In the genomic region with DNA sequence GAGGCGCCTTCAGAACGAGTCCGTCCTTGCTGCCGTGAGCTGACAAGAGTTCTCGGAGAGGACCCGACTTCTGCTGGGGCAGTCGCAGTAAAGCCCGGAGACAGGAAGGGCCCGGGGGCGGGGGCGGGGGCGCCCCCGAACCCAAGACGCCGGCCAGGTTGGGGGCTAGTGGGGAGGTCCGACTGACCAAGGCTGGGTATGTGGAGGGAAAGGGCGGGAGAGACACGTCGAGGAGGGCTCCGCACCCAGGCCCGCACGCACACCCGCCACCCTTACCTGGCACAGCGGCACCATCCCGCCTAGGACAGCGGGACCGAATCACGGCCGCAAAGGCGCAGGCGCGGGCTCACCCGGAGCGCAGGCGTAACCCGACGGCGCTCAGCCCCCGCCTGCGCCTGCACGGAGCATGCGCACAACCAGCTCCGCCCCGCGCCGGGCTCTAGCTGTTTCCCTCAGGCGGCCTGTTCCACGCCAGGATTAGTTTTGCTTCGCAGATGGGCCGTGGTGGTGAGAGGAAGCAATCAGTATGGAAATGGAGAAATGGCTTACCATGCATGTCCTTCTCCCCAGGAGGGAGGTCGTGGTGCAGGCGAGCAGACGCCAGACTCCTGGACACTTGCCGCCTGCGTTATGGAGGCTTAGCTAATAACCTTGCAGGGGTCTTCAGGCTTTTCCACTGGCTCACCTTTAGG, we compare ENCODE assay signal across 1 cellular context.
TF ChIP-seq lines count a peak whose summit lies in the region.

A gene with protein sequence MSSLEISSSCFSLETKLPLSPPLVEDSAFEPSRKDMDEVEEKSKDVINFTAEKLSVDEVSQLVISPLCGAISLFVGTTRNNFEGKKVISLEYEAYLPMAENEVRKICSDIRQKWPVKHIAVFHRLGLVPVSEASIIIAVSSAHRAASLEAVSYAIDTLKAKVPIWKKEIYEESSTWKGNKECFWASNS (minus strand): TSS at position 322 of the 692 bp plus-strand sequence. CDS start 2,583 bp downstream, outside the sequence.

TF ChIP-seq in HepG2, 621 proteins besides CTCF, POLR2A, EP300 and RAD21 (continued from another document and continues in another):
- TF ChIP-seq MXI1 (IDR thresholded peaks at IDR 0.05; ENCODE audit: borderline replicate concordance, low read depth, low read length), result no peak; the same call in 2 of the 3 replicates
- TF ChIP-seq ZNF550 (CRISPR knock-in tag; IDR thresholded peaks at IDR 0.05; ENCODE audit: borderline replicate concordance), result no peak
- TF ChIP-seq, protein P1, sequence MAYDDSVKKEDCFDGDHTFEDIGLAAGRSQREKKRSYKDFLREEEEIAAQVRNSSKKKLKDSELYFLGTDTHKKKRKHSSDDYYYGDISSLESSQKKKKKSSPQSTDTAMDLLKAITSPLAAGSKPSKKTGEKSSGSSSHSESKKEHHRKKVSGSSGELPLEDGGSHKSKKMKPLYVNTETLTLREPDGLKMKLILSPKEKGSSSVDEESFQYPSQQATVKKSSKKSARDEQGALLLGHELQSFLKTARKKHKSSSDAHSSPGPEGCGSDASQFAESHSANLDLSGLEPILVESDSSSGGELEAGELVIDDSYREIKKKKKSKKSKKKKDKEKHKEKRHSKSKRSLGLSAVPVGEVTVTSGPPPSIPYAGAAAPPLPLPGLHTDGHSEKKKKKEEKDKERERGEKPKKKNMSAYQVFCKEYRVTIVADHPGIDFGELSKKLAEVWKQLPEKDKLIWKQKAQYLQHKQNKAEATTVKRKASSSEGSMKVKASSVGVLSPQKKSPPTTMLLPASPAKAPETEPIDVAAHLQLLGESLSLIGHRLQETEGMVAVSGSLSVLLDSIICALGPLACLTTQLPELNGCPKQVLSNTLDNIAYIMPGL (CRISPR knock-in tag; IDR thresholded peaks at IDR 0.05; ENCODE audit: borderline replicate concordance in 1 of 2, low read depth in 1 of 2), result peak; percentile 14 to 64; a peak in 3 of 4 replicates
- no peak for TF ChIP-seq JUNB (CRISPR knock-in tag; IDR thresholded peaks at IDR 0.05; ENCODE audit: borderline replicate concordance)
- TF ChIP-seq RFXAP (CRISPR knock-in tag; IDR thresholded peaks at IDR 0.05; ENCODE audit: borderline replicate concordance), result peak; percentile 46; the same call in 1 of the 2 replicates
- peak; percentile 29; the same call in 1 of the 2 replicates for TF ChIP-seq ZNF770 (CRISPR knock-in tag; IDR thresholded peaks at IDR 0.05)
- no peak for TF ChIP-seq TBX3 (IDR thresholded peaks at IDR 0.05; ENCODE audit: borderline replicate concordance)
- TF ChIP-seq ZNF674 (CRISPR knock-in tag; IDR thresholded peaks at IDR 0.05; ENCODE audit: low read depth), result no peak
- TF ChIP-seq MEIS1 (CRISPR knock-in tag; IDR thresholded peaks at IDR 0.05; ENCODE audit: borderline replicate concordance), result 0 out of 2 replicates have a peak, but pooled peaks have one; percentile 10
- TF ChIP-seq GLI4 (CRISPR knock-in tag; IDR thresholded peaks at IDR 0.05; ENCODE audit: borderline replicate concordance), result no peak
- no peak for TF ChIP-seq ATF1 (CRISPR knock-in tag; IDR thresholded peaks at IDR 0.05)
- 0 out of 2 replicates have a peak, but pooled peaks have one; percentile 71 for TF ChIP-seq TIGD3 (CRISPR knock-in tag; IDR thresholded peaks at IDR 0.05; ENCODE audit: borderline replicate concordance)
- peak; percentile 78; the same call in 1 of the 2 replicates for TF ChIP-seq MAZ (IDR thresholded peaks at IDR 0.05; ENCODE audit: borderline replicate concordance, low read depth, low read length)
- TF ChIP-seq MAZ (CRISPR knock-in tag; IDR thresholded peaks at IDR 0.05; ENCODE audit: low read depth), result peak; percentile 48; the same call in 1 of the 2 replicates
- TF ChIP-seq IKZF1 (IDR thresholded peaks at IDR 0.05), result no peak
- TF ChIP-seq ZNF572 (CRISPR knock-in tag; IDR thresholded peaks at IDR 0.05), result peak; percentile 88; the same call in 1 of the 2 replicates
- TF ChIP-seq ZNF776 (CRISPR knock-in tag; IDR thresholded peaks at IDR 0.05), result 0 out of 2 replicates have a peak, but pooled peaks have one; percentile 35
- TF ChIP-seq ZNF7 (CRISPR knock-in tag; IDR thresholded peaks at IDR 0.05), result no peak
- TF ChIP-seq ZNF788 (CRISPR knock-in tag; IDR thresholded peaks at IDR 0.05; ENCODE audit: borderline replicate concordance), result no peak; the same call in 1 of the 2 replicates
- TF ChIP-seq RXRA (CRISPR knock-in tag; IDR thresholded peaks at IDR 0.05), result no peak; the same call in 1 of the 2 replicates
- no peak; the same call in 1 of the 2 replicates for TF ChIP-seq ZBTB7B (CRISPR knock-in tag; IDR thresholded peaks at IDR 0.05)
- no peak for TF ChIP-seq ZBTB3 (CRISPR knock-in tag; IDR thresholded peaks at IDR 0.05; ENCODE audit: borderline replicate concordance, low read depth)
- TF ChIP-seq DR1 (CRISPR knock-in tag; IDR thresholded peaks at IDR 0.05), result peak; percentile 42; the same call in 1 of the 2 replicates
- TF ChIP-seq ZZZ3 (CRISPR knock-in tag; IDR thresholded peaks at IDR 0.05; ENCODE audit: borderline replicate concordance), result no peak
- no peak for TF ChIP-seq MED13 (CRISPR knock-in tag; IDR thresholded peaks at IDR 0.05)
- TF ChIP-seq, protein P2, sequence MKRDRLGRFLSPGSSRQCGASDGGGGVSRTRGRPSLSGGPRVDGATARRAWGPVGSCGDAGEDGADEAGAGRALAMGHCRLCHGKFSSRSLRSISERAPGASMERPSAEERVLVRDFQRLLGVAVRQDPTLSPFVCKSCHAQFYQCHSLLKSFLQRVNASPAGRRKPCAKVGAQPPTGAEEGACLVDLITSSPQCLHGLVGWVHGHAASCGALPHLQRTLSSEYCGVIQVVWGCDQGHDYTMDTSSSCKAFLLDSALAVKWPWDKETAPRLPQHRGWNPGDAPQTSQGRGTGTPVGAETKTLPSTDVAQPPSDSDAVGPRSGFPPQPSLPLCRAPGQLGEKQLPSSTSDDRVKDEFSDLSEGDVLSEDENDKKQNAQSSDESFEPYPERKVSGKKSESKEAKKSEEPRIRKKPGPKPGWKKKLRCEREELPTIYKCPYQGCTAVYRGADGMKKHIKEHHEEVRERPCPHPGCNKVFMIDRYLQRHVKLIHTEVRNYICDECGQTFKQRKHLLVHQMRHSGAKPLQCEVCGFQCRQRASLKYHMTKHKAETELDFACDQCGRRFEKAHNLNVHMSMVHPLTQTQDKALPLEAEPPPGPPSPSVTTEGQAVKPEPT (CRISPR knock-in tag; IDR thresholded peaks at IDR 0.05; ENCODE audit: low read depth), result peak; percentile 73; the same call in 1 of the 2 replicates
- TF ChIP-seq, protein P3, sequence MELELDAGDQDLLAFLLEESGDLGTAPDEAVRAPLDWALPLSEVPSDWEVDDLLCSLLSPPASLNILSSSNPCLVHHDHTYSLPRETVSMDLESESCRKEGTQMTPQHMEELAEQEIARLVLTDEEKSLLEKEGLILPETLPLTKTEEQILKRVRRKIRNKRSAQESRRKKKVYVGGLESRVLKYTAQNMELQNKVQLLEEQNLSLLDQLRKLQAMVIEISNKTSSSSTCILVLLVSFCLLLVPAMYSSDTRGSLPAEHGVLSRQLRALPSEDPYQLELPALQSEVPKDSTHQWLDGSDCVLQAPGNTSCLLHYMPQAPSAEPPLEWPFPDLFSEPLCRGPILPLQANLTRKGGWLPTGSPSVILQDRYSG (CRISPR knock-in tag; IDR thresholded peaks at IDR 0.05), result peak; percentile 53; the same call in 1 of the 2 replicates
- TF ChIP-seq KLF6 (CRISPR knock-in tag; IDR thresholded peaks at IDR 0.05), result no peak
- TF ChIP-seq ZNF138 (CRISPR knock-in tag; IDR thresholded peaks at IDR 0.05; ENCODE audit: low read depth), result 0 out of 2 replicates have a peak, but pooled peaks have one; percentile 43
- TF ChIP-seq GATAD2A (CRISPR knock-in tag; IDR thresholded peaks at IDR 0.05), result peak; percentile 31; the same call in 1 of the 2 replicates
- TF ChIP-seq MEIS2 (CRISPR knock-in tag; IDR thresholded peaks at IDR 0.05), result no peak; the same call in 1 of the 2 replicates
- no peak for TF ChIP-seq FLYWCH1 (CRISPR knock-in tag; IDR thresholded peaks at IDR 0.05)
- TF ChIP-seq, protein P4, sequence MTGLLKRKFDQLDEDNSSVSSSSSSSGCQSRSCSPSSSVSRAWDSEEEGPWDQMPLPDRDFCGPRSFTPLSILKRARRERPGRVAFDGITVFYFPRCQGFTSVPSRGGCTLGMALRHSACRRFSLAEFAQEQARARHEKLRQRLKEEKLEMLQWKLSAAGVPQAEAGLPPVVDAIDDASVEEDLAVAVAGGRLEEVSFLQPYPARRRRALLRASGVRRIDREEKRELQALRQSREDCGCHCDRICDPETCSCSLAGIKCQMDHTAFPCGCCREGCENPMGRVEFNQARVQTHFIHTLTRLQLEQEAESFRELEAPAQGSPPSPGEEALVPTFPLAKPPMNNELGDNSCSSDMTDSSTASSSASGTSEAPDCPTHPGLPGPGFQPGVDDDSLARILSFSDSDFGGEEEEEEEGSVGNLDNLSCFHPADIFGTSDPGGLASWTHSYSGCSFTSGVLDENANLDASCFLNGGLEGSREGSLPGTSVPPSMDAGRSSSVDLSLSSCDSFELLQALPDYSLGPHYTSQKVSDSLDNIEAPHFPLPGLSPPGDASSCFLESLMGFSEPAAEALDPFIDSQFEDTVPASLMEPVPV (CRISPR knock-in tag; IDR thresholded peaks at IDR 0.05), result no peak
- TF ChIP-seq IKZF5 (CRISPR knock-in tag; IDR thresholded peaks at IDR 0.05), result no peak; the same call in 1 of the 2 replicates
- 0 out of 2 replicates have a peak, but pooled peaks have one; percentile 29 for TF ChIP-seq ZNF775 (CRISPR knock-in tag; IDR thresholded peaks at IDR 0.05; ENCODE audit: borderline replicate concordance)
- TF ChIP-seq ZSCAN20 (CRISPR knock-in tag; IDR thresholded peaks at IDR 0.05; ENCODE audit: borderline replicate concordance), result no peak
- peak; percentile 75 for TF ChIP-seq MTERF4 (CRISPR knock-in tag; IDR thresholded peaks at IDR 0.05)
- TF ChIP-seq, protein P5, sequence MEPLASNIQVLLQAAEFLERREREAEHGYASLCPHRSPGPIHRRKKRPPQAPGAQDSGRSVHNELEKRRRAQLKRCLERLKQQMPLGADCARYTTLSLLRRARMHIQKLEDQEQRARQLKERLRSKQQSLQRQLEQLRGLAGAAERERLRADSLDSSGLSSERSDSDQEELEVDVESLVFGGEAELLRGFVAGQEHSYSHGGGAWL (CRISPR knock-in tag; IDR thresholded peaks at IDR 0.05), result peak; percentile 86; the same call in 1 of the 2 replicates
- no peak for TF ChIP-seq ZNF619 (CRISPR knock-in tag; IDR thresholded peaks at IDR 0.05)
- TF ChIP-seq CBX2 (IDR thresholded peaks at IDR 0.05; ENCODE audit: low read depth, low read length), result no peak
- TF ChIP-seq CBX2 (CRISPR knock-in tag; IDR thresholded peaks at IDR 0.05; ENCODE audit: low read depth), result no peak
- no peak for TF ChIP-seq SMYD3 (CRISPR knock-in tag; IDR thresholded peaks at IDR 0.05)
- TF ChIP-seq GABPA (IDR thresholded peaks at IDR 0.05; ENCODE audit: low read depth, low read length), result no peak
- TF ChIP-seq GABPA (CRISPR knock-in tag; IDR thresholded peaks at IDR 0.05; ENCODE audit: low read depth), result no peak
